ENCODE assay signal across 1 cellular context in the genomic region with DNA sequence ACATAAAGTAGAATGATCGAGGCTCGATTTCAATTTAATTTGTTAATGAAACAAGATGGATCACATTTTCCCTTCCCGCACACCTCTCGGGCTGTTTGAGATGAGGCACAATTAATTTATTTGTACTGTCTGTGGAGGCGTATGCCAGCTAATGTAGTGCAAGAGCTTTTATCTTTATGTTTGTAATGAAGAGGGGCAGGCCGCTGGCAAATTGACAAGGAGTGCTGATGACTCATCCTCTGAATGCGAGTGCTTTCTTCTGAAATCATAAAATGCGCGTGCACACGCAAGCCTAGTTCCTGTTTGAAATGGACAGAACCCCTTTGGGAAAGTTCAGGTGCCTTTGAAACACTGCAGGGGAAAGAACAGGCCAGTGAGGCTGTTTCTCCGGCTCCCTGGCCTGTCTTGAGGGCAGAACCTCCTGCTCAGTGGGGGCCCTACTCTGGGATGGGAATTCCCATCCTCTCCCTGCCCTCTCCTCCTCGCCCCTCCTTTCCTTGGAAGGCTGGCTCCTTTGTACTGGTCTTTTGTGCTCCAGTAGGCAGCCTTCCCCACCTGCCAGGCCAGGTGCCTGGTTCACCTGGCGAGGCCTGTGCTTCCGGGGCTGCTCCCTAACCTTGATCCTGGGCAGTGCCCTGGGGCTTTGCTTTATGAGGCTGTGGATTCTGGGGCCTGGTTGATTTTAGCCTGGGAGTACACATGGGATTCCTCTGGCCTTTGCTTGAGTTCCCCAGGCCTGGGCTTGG.
TF ChIP-seq lines count a peak whose summit lies in the region.

No MANE protein-coding gene starts in this region.

TF ChIP-seq in A549, 52 proteins besides CTCF, POLR2A, EP300 and RAD21 (continued from another document):
- TF ChIP-seq PHF8 (IDR thresholded peaks at IDR 0.05; ENCODE audit: borderline replicate concordance, low read depth): no peak
- TF ChIP-seq HDAC2 (IDR thresholded peaks at IDR 0.05): no peak
- no peak for TF ChIP-seq RCOR1 (IDR thresholded peaks at IDR 0.05; ENCODE audit: low read depth, low read length)
- no peak for TF ChIP-seq NPAS2 (CRISPR knock-in tag; IDR thresholded peaks at IDR 0.05; ENCODE audit: borderline replicate concordance)
- TF ChIP-seq ZSCAN20 (CRISPR knock-in tag; IDR thresholded peaks at IDR 0.05): no peak
- peak in 1 of 2 experiments; percentile 38; a peak in 1 of 5 replicates for TF ChIP-seq JUN (IDR thresholded peaks at IDR 0.05)
- TF ChIP-seq NR3C1 (IDR thresholded peaks at IDR 0.05): no peak
- TF ChIP-seq, protein P1, sequence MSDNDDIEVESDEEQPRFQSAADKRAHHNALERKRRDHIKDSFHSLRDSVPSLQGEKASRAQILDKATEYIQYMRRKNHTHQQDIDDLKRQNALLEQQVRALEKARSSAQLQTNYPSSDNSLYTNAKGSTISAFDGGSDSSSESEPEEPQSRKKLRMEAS (IDR thresholded peaks at IDR 0.05): peak; percentile 59; the same call in 1 of the 2 replicates
- TF ChIP-seq, protein P2, sequence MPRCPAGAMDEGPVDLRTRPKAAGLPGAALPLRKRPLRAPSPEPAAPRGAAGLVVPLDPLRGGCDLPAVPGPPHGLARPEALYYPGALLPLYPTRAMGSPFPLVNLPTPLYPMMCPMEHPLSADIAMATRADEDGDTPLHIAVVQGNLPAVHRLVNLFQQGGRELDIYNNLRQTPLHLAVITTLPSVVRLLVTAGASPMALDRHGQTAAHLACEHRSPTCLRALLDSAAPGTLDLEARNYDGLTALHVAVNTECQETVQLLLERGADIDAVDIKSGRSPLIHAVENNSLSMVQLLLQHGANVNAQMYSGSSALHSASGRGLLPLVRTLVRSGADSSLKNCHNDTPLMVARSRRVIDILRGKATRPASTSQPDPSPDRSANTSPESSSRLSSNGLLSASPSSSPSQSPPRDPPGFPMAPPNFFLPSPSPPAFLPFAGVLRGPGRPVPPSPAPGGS (IDR thresholded peaks at IDR 0.05): no peak
- TF ChIP-seq, protein P3, sequence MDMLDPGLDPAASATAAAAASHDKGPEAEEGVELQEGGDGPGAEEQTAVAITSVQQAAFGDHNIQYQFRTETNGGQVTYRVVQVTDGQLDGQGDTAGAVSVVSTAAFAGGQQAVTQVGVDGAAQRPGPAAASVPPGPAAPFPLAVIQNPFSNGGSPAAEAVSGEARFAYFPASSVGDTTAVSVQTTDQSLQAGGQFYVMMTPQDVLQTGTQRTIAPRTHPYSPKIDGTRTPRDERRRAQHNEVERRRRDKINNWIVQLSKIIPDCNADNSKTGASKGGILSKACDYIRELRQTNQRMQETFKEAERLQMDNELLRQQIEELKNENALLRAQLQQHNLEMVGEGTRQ (IDR thresholded peaks at IDR 0.05): no peak
- TF ChIP-seq BHLHE40 (IDR thresholded peaks at IDR 0.05; ENCODE audit: low read depth, low read length): no peak
- TF ChIP-seq HEYL (CRISPR knock-in tag; IDR thresholded peaks at IDR 0.05): no peak
- TF ChIP-seq CHD2 (IDR thresholded peaks at IDR 0.05; ENCODE audit: low read length, partially characterized antibody): no peak
- TF ChIP-seq ZC3H11A (IDR thresholded peaks at IDR 0.05): no peak
- TF ChIP-seq POLR2AphosphoS2 (conservative IDR thresholded peaks at IDR 0.05; ENCODE audit: low read length): no peak
- TF ChIP-seq, protein P4, sequence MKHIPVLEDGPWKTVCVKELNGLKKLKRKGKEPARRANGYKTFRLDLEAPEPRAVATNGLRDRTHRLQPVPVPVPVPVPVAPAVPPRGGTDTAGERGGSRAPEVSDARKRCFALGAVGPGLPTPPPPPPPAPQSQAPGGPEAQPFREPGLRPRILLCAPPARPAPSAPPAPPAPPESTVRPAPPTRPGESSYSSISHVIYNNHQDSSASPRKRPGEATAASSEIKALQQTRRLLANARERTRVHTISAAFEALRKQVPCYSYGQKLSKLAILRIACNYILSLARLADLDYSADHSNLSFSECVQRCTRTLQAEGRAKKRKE (CRISPR knock-in tag; IDR thresholded peaks at IDR 0.05; ENCODE audit: low read depth): no peak
